ENCODE assay signal across 9 cellular contexts in genomic region chr14:71050227-71050823, GRCh38.
A peak's percentile ranks its signal among the peaks of the same experiment; 100 is the strongest.
DNase-seq lines count a peak whose midpoint lies in the region; ATAC-seq and TF ChIP-seq lines count a peak whose summit lies in the region.
"Had no signal": no experiment of that assay in that cellular context is flagged by ENCODE, and none has a peak within 500 bp of the region (broad histone marks: within the 10 kb centered on the region; RNA-seq: fewer than 3 reads in every experiment).

No MANE protein-coding gene starts in this region.

- no peaks in the 10 kb centered on the region for H3K9me2 ChIP-seq in PC-9 (ENCODE audit: insufficient read depth)

- H3K36me3 ChIP-seq in left ventricle myocardium inferior (peaks cover 78% of the 10 kb centered on the region), right atrium auricular region (peaks cover 35% of the 10 kb centered on the region), PC-9 (ENCODE audit: low read depth) (peaks cover 10% of the 10 kb centered on the region; the same call in 1 of the 2 replicates), aorta (ENCODE audit: control insufficient read depth in 1 of 2, insufficient read depth in 2 of 2, low read length in 1 of 2) (no peaks in the 10 kb centered on the region)

- TF ChIP-seq CTCF in left ventricle myocardium inferior (IDR thresholded peaks at IDR 0.05; ENCODE audit: borderline replicate concordance) (peak; percentile 43), right atrium auricular region (IDR thresholded peaks at IDR 0.05) (peak in 1 of 2 donors; percentile 39), PC-9 (conservative IDR thresholded peaks at IDR 0.05) (peak; percentile 70), fibroblast of villous mesenchyme (IDR thresholded peaks at IDR 0.05; ENCODE audit: insufficient read depth, low read depth, low read length) (peak; percentile 44)

- POLR2A ChIA-PET in PC-9 (lab: Charles Lee; ENCODE audit: unreplicated experiment) = no interaction called here

- 0 out of 2 replicates have a peak, but pooled peaks cover 5% of the 10 kb centered on the region for H4K20me1 ChIP-seq in PC-9 (ENCODE audit: insufficient read depth)

- WGBS in aorta, 2 donors = 94 to 100% methylated on average over 2 of the region's 2 CpGs

- H3K4me1 ChIP-seq in left ventricle myocardium inferior = no peaks in the 10 kb centered on the region
- H3K4me1 ChIP-seq in right atrium auricular region = no peaks in the 10 kb centered on the region
- no peaks in the 10 kb centered on the region for H3K4me1 ChIP-seq in PC-9 (replicated peaks; ENCODE audit: insufficient read depth)
- no peaks in the 10 kb centered on the region for H3K4me1 ChIP-seq in aorta (ENCODE audit: control insufficient read depth in 1 of 2, insufficient read depth in 2 of 2, low read length in 2 of 2)

- H3K9me3 ChIP-seq in left ventricle myocardium inferior (replicated peaks) (no peaks in the 10 kb centered on the region), right atrium auricular region (no peaks in the 10 kb centered on the region), PC-9 (ENCODE audit: insufficient read depth, low read depth) (no peaks in the 10 kb centered on the region), aorta (ENCODE audit: control insufficient read depth, low read length) (no peaks in the 10 kb centered on the region)

- DNase-seq in left ventricle myocardium inferior (no peak), right atrium auricular region (ENCODE audit: low spot score) (no peak), PC-9 (no peak), fibroblast of villous mesenchyme (ENCODE audit: low read depth) (peak; percentile 15), aorta (no peak)
- DNase-seq in stimulated activated CD4-positive, alpha-beta T cell treated with anti-CD3 and anti-CD28 coated beads, Interleukin-4, amount 100 ng/mL, for 24 hours = no peak
- DNase-seq: activated effector memory CD4-positive, alpha-beta T cell treated with Interleukin-2 at 50 U/mL for 16 hours had no signal

- H3K4me3 ChIP-seq in left ventricle myocardium inferior = no peak overlapping the region
- H3K4me3 ChIP-seq in right atrium auricular region = no peak overlapping the region
- H3K4me3 ChIP-seq in PC-9 = no peak overlapping the region
- no peak overlapping the region for H3K4me3 ChIP-seq in fibroblast of villous mesenchyme (ENCODE audit: low read depth, low read length)
- no peak overlapping the region for H3K4me3 ChIP-seq in aorta (ENCODE audit: low read length in 2 of 2)

- CTCF ChIA-PET in PC-9 (lab: Charles Lee) = interaction anchor here (0.8 kb wide), 1 partner anchor 703 kb away, joined by 3 read pairs; no protein-coding TSS in a partner anchor

- H3K27ac ChIP-seq in left ventricle myocardium inferior (replicated peaks) = no peak overlapping the region
- H3K27ac ChIP-seq in right atrium auricular region = no peak overlapping the region
- no peak overlapping the region for H3K27ac ChIP-seq in PC-9
- H3K27ac ChIP-seq in aorta (ENCODE audit: low read depth in 1 of 2, low read length in 2 of 2) = no peak overlapping the region

- ATAC-seq in aorta (ENCODE audit: low FRiP score) (no peak), GM21381 (IDR thresholded peaks at IDR 0.05; ENCODE audit: unreplicated experiment) (no peak), GM21576 (IDR thresholded peaks at IDR 0.05; ENCODE audit: unreplicated experiment) (no peak)

- H3K27me3 ChIP-seq in left ventricle myocardium inferior (ENCODE audit: low read depth) = no peaks in the 10 kb centered on the region
- H3K27me3 ChIP-seq in right atrium auricular region = no peaks in the 10 kb centered on the region
- no peaks in the 10 kb centered on the region for H3K27me3 ChIP-seq in PC-9 (ENCODE audit: insufficient read depth, low read depth)
- no peaks in the 10 kb centered on the region for H3K27me3 ChIP-seq in aorta (ENCODE audit: control insufficient read depth in 1 of 2, insufficient read depth in 2 of 2, low read length in 1 of 2)

- peaks cover 14% of the 10 kb centered on the region for H3F3A ChIP-seq in PC-9 (ENCODE audit: insufficient read depth, low read depth)

- no peaks in the 10 kb centered on the region for H3K79me2 ChIP-seq in PC-9 (ENCODE audit: low read depth)

- no TSS peak for BruUV-seq in PC-9 (replicated peaks; lab: Mats Ljungman, UMichigan)

- no peak overlapping the region for H3K4me2 ChIP-seq in PC-9

- H2AFZ ChIP-seq in PC-9 = no peak overlapping the region

- intact Hi-C loops in left ventricle myocardium inferior (cut with micrococcal nuclease) (no loop called here), PC-9 (cut with micrococcal nuclease; ENCODE audit: unreplicated experiment) (no loop called here), aorta (cut with DNase I) (no loop called here)
